ENCODE assay signal across 8 cellular contexts in the genomic region with DNA sequence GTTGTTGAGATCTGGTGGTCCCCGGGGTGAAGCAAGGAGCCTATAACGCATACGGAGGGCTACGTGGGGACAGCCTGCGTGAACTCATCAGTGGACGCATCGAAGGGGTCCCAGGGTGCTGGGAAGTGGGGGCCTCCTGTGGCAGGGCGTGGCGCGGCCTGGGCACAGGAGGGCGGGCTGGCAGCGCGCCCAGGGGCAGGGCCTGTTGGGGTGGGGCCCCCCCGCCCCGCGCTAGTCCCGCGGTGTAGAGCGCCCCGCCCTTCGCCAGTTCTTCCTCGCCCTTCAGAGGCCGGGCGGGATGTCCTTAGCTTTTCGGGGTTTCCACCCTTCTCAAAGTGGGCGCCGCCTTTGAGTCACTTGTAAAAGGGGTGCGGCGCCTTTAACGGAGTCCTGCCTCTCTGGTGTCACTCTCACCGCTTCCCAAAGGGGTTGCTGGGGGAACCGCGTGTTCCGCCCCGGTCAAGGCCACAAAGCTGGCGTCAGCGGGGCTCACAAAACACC. TPM values are rescaled to one million over a fixed set of nuclear protein-coding genes. Genes with fewer than 3 reads are reported as not detected.
A peak's percentile ranks its signal among the peaks of the same experiment; 100 is the strongest.
DNase-seq lines count a peak whose midpoint lies in the region; ATAC-seq and TF ChIP-seq lines count a peak whose summit lies in the region.

No MANE protein-coding gene starts in this region.

- H3K36me3 Mint-ChIP-seq in type B pancreatic cell = no peaks in the 10 kb centered on the region

- ATAC-seq in GM18870 (IDR thresholded peaks at IDR 0.05; ENCODE audit: unreplicated experiment) = peak; percentile 52
- ATAC-seq in HG03139 (IDR thresholded peaks at IDR 0.05; ENCODE audit: unreplicated experiment) = peak; percentile 64

- no peak for TF ChIP-seq RAD21 in neural cell (conservative IDR thresholded peaks at IDR 0.05)

- H3K27me3 Mint-ChIP-seq in type B pancreatic cell = peaks cover 17% of the 10 kb centered on the region

- TF ChIP-seq POLR2A in esophagus muscularis mucosa (IDR thresholded peaks at IDR 0.05; ENCODE audit: low read depth) = no peak

- no peak for TF ChIP-seq EP300 in esophagus muscularis mucosa (IDR thresholded peaks at IDR 0.05)
- TF ChIP-seq EP300 in neural cell (conservative IDR thresholded peaks at IDR 0.05; ENCODE audit: poor library complexity, severe bottlenecking) = no peak

- no peaks in the 10 kb centered on the region for H4K20me1 ChIP-seq in neural cell (ENCODE audit: insufficient read depth)

- no peaks in the 10 kb centered on the region for H3K9me3 Mint-ChIP-seq in type B pancreatic cell

- H3K27ac ChIP-seq in ACC112 (ENCODE audit: low read depth, low read length) (peak overlapping the region; percentile 74), esophagus muscularis mucosa (replicated peaks in 1 of 4) (peak overlapping the region; percentile 88 to 93 (median 91)), neural cell (ENCODE audit: low read length) (no peak overlapping the region)

- H3K4me1 ChIP-seq in ACC112 (ENCODE audit: control insufficient read depth, insufficient read depth, low read length, unreplicated experiment) (peaks cover 7% of the 10 kb centered on the region), esophagus muscularis mucosa (peaks cover 7 to 49% (median 34%) of the 10 kb centered on the region in 4 donors)

- no peaks in the 10 kb centered on the region for H3K9me2 ChIP-seq in neural cell (ENCODE audit: insufficient read depth, low read length)

- H3K4me2 ChIP-seq in neural cell (ENCODE audit: low read length) = no peak overlapping the region

- H3K27ac Mint-ChIP-seq in type B pancreatic cell = no peak overlapping the region

- H3K36me3 ChIP-seq in ACC112 (ENCODE audit: insufficient read depth, low read length) (no peaks in the 10 kb centered on the region), esophagus muscularis mucosa (peaks cover 0 to 29% (median 17%) of the 10 kb centered on the region in 4 donors), neural cell (ENCODE audit: insufficient read depth, low read length) (no peaks in the 10 kb centered on the region)

- TF ChIP-seq CTCF in esophagus muscularis mucosa (IDR thresholded peaks at IDR 0.05) (no peak), neural cell (IDR thresholded peaks at IDR 0.05; ENCODE audit: poor library complexity, severe bottlenecking) (no peak), type B pancreatic cell (conservative IDR thresholded peaks at IDR 0.05) (no peak)

- H3K9me3 ChIP-seq in esophagus muscularis mucosa = no peaks in the 10 kb centered on the region
- no peaks in the 10 kb centered on the region for H3K9me3 ChIP-seq in neural cell (ENCODE audit: low read length)

- H3K4me3 ChIP-seq in ACC112 (ENCODE audit: low read depth, low read length) (peak overlapping the region; percentile 97), esophagus muscularis mucosa (peak overlapping the region; percentile 65 to 72 (median 68)), neural cell (ENCODE audit: low read length) (peak overlapping the region; percentile 56)

- no peaks in the 10 kb centered on the region for H3K4me1 Mint-ChIP-seq in type B pancreatic cell (ENCODE audit: unreplicated experiment)

- H3F3A ChIP-seq in neural cell (ENCODE audit: insufficient read depth, low read length, poor library complexity, severe bottlenecking) = no peaks in the 10 kb centered on the region

- DNase-seq in NCI-H774 (lab: John Stamatoyannopoulos, UW) (peak; percentile 51), activated T-cell treated with anti-CD3 and anti-CD28 coated beads for 24 hours (ENCODE audit: low read depth) (peak; percentile 63), esophagus muscularis mucosa (ENCODE audit: extremely low spot score) (no peak), type B pancreatic cell (ENCODE audit: extremely low spot score, unreplicated experiment) (no peak)

- no peak overlapping the region for H2AFZ ChIP-seq in ACC112 (ENCODE audit: low read length, unreplicated experiment)
- H2AFZ ChIP-seq in neural cell (ENCODE audit: low read depth, low read length) = no peak overlapping the region

- 51% methylated on average over 19 of the region's 37 CpGs for WGBS in esophagus muscularis mucosa

- no peak overlapping the region for H3K9ac ChIP-seq in neural cell (ENCODE audit: low read length)

- H3K79me2 ChIP-seq in ACC112 (ENCODE audit: control insufficient read depth, insufficient read depth, low read length, unreplicated experiment) (peaks cover 14% of the 10 kb centered on the region), neural cell (replicated peaks; ENCODE audit: insufficient read depth, low read length) (no peaks in the 10 kb centered on the region)

- H3K27me3 ChIP-seq in ACC112 (ENCODE audit: insufficient read depth, low read length) (no peaks in the 10 kb centered on the region), esophagus muscularis mucosa (no peaks in the 10 kb centered on the region), neural cell (ENCODE audit: insufficient read depth, low read depth, low read length) (peaks cover 22% of the 10 kb centered on the region)

- intact Hi-C loops in esophagus muscularis mucosa (cut with DNase I) = no loop called here

- H3K4me3 Mint-ChIP-seq in type B pancreatic cell = peak overlapping the region; percentile 83

TF ChIP-seq in neural cell, 6 proteins besides CTCF, POLR2A, EP300 and RAD21:
- TF ChIP-seq POLR2AphosphoS5 (IDR thresholded peaks at IDR 0.05) = no peak
- TF ChIP-seq, protein P1, sequence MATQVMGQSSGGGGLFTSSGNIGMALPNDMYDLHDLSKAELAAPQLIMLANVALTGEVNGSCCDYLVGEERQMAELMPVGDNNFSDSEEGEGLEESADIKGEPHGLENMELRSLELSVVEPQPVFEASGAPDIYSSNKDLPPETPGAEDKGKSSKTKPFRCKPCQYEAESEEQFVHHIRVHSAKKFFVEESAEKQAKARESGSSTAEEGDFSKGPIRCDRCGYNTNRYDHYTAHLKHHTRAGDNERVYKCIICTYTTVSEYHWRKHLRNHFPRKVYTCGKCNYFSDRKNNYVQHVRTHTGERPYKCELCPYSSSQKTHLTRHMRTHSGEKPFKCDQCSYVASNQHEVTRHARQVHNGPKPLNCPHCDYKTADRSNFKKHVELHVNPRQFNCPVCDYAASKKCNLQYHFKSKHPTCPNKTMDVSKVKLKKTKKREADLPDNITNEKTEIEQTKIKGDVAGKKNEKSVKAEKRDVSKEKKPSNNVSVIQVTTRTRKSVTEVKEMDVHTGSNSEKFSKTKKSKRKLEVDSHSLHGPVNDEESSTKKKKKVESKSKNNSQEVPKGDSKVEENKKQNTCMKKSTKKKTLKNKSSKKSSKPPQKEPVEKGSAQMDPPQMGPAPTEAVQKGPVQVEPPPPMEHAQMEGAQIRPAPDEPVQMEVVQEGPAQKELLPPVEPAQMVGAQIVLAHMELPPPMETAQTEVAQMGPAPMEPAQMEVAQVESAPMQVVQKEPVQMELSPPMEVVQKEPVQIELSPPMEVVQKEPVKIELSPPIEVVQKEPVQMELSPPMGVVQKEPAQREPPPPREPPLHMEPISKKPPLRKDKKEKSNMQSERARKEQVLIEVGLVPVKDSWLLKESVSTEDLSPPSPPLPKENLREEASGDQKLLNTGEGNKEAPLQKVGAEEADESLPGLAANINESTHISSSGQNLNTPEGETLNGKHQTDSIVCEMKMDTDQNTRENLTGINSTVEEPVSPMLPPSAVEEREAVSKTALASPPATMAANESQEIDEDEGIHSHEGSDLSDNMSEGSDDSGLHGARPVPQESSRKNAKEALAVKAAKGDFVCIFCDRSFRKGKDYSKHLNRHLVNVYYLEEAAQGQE (IDR thresholded peaks at IDR 0.05; ENCODE audit: borderline replicate concordance) = no peak
- no peak for TF ChIP-seq EZH2 (IDR thresholded peaks at IDR 0.05; ENCODE audit: borderline replicate concordance, insufficient read depth, low read length, poor library complexity, severe bottlenecking)
TF ChIP-seq in neural cell: peak in this region for 0.

RNA-seq across cellular contexts. Expression of gene PLP2, which starts 0.6 kb away (rescaled TPM):
- total RNA-seq in esophagus muscularis mucosa (100 to 1,000 TPM in 1 of 4 donors, 10 to 100 TPM in 3; 55.3 to 101 (median 76.3) TPM), type B pancreatic cell (ENCODE audit: low replicate concordance) (25.7 and 28.2 TPM in 2 replicates)
- not detected in 2 replicates for polyA plus RNA-seq in neural cell
- not detected in 2 replicates for polyA minus RNA-seq in neural cell

RNA-seq across cellular contexts. Expression of gene MAGIX, which starts 9.8 kb away (rescaled TPM):
- 1 to 10 TPM; 1.5 to 4.2 (median 3.6) TPM for total RNA-seq in esophagus muscularis mucosa
- 4.2 and 12.2 TPM in 2 replicates for polyA plus RNA-seq in neural cell
- polyA minus RNA-seq in neural cell = 0.97 and 2.2 TPM in 2 replicates
- total RNA-seq in type B pancreatic cell (ENCODE audit: low replicate concordance) = 4.8 and 7.0 TPM in 2 replicates

RNA-seq across cellular contexts. Expression of gene PRICKLE3, which starts 13.8 kb away (rescaled TPM):
- total RNA-seq in esophagus muscularis mucosa (10 to 100 TPM in 3 of 4 donors, 1 to 10 TPM in 1; 7.6 to 16.2 (median 12.3) TPM), type B pancreatic cell (ENCODE audit: low replicate concordance) (8.7 and 13.2 TPM in 2 replicates)
- polyA plus RNA-seq in neural cell = 0.45 TPM in 1 of 2 replicates, not detected in the other
- polyA minus RNA-seq in neural cell = not detected in 2 replicates

RNA-seq across cellular contexts. Expression of gene SYP, which starts 27.7 kb away (rescaled TPM):
- total RNA-seq in esophagus muscularis mucosa (10 to 100 TPM in 1 of 4 donors, 1 to 10 TPM in 3; 4.5 to 12.0 (median 6.1) TPM), type B pancreatic cell (ENCODE audit: low replicate concordance) (13.6 and 14.8 TPM in 2 replicates)
- polyA plus RNA-seq in neural cell = 240 and 281 TPM in 2 replicates
- 149 and 163 TPM in 2 replicates for polyA minus RNA-seq in neural cell

RNA-seq across cellular contexts. Expression of gene GPKOW, which starts 48.8 kb away (rescaled TPM):
- total RNA-seq in esophagus muscularis mucosa = 10 to 100 TPM; 27.8 to 43.8 (median 32.4) TPM
- polyA plus RNA-seq in neural cell = 22.9 and 27.3 TPM in 2 replicates
- polyA minus RNA-seq in neural cell = 20.9 and 24.7 TPM in 2 replicates
- total RNA-seq in type B pancreatic cell (ENCODE audit: low replicate concordance) = 16.4 and 17.8 TPM in 2 replicates

Comparison
In these comparisons a context has a peak if more than half of its experiments do, and no peak if none do; other contexts are left out.
1. DNase-seq: peak in NCI-H774 (single experiment) and activated T-cell treated with anti-CD3 and anti-CD28 coated beads for 24 hours (single experiment); none in esophagus muscularis mucosa (single experiment) and type B pancreatic cell (single experiment).
2. Peak in every context shown above with its lines, with median percentiles within 50 percentile points of each other: H3K4me3 ChIP-seq.